In genomic region chr10:43648392-43649148, GRCh38 we compare ENCODE assay signal across 1 cellular context.
TF ChIP-seq lines count a peak whose summit lies in the region.

A gene with protein sequence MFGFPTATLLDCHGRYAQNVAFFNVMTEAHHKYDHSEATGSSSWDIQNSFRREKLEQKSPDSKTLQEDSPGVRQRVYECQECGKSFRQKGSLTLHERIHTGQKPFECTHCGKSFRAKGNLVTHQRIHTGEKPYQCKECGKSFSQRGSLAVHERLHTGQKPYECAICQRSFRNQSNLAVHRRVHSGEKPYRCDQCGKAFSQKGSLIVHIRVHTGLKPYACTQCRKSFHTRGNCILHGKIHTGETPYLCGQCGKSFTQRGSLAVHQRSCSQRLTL (minus strand): TSS chr10:43648881. CDS start chr10:43646133, 2,748 bp downstream.

TF ChIP-seq in HepG2, 621 proteins besides CTCF, POLR2A, EP300 and RAD21 (continued from another document):
- TF ChIP-seq ZNF142 (CRISPR knock-in tag; IDR thresholded peaks at IDR 0.05) (peak; percentile 78; the same call in 1 of the 2 replicates), NFKB2 (CRISPR knock-in tag; IDR thresholded peaks at IDR 0.05; ENCODE audit: borderline replicate concordance) (peak; percentile 3; the same call in 1 of the 2 replicates), ZNF607 (CRISPR knock-in tag; IDR thresholded peaks at IDR 0.05; ENCODE audit: borderline replicate concordance) (0 out of 2 replicates have a peak, but pooled peaks have one; percentile 33), KDM2A (CRISPR knock-in tag; IDR thresholded peaks at IDR 0.05; ENCODE audit: borderline replicate concordance, low read depth) (peak; percentile 68; the same call in 1 of the 2 replicates), THRA (CRISPR knock-in tag; IDR thresholded peaks at IDR 0.05; ENCODE audit: borderline replicate concordance) (peak; percentile 16; the same call in 1 of the 2 replicates), SPEN (CRISPR knock-in tag; IDR thresholded peaks at IDR 0.05; ENCODE audit: low read depth) (peak; percentile 73; the same call in 1 of the 2 replicates), ZNF547 (CRISPR knock-in tag; IDR thresholded peaks at IDR 0.05) (peak; percentile 59; the same call in 1 of the 2 replicates), ZNF816 (CRISPR knock-in tag; IDR thresholded peaks at IDR 0.05; ENCODE audit: borderline replicate concordance) (no peak), ZBTB38 (CRISPR knock-in tag; IDR thresholded peaks at IDR 0.05) (peak; percentile 67; the same call in 1 of the 2 replicates), ZFYVE20 (CRISPR knock-in tag; IDR thresholded peaks at IDR 0.05; ENCODE audit: borderline replicate concordance, low read depth) (no peak), TAF1 (CRISPR knock-in tag; IDR thresholded peaks at IDR 0.05) (peak; percentile 31; the same call in 1 of the 2 replicates)
- TF ChIP-seq, protein P1, sequence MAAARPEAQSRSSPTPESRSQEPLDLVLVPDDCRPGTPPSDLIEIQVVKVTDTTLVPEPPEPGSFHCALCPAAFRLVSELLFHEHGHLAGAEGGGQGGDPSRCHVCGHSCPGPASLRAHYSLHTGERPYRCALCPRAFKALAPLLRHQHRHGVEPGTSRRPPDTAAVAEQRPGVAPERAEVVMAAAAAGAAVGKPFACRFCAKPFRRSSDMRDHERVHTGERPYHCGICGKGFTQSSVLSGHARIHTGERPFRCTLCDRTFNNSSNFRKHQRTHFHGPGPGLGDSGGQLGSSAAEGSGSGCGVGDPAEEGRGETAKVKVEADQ (CRISPR knock-in tag; IDR thresholded peaks at IDR 0.05; ENCODE audit: borderline replicate concordance) = 0 out of 2 replicates have a peak, but pooled peaks have one; percentile 66
- TF ChIP-seq, protein P2, sequence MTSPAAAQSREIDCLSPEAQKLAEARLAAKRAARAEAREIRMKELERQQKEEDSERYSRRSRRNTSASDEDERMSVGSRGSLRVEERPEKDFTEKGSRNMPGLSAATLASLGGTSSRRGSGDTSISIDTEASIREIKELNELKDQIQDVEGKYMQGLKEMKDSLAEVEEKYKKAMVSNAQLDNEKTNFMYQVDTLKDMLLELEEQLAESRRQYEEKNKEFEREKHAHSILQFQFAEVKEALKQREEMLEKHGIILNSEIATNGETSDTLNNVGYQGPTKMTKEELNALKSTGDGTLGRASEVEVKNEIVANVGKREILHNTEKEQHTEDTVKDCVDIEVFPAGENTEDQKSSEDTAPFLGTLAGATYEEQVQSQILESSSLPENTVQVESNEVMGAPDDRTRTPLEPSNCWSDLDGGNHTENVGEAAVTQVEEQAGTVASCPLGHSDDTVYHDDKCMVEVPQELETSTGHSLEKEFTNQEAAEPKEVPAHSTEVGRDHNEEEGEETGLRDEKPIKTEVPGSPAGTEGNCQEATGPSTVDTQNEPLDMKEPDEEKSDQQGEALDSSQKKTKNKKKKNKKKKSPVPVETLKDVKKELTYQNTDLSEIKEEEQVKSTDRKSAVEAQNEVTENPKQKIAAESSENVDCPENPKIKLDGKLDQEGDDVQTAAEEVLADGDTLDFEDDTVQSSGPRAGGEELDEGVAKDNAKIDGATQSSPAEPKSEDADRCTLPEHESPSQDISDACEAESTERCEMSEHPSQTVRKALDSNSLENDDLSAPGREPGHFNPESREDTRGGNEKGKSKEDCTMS (CRISPR knock-in tag; conservative IDR thresholded peaks at IDR 0.05) = no peak
- TF ChIP-seq, protein P3, sequence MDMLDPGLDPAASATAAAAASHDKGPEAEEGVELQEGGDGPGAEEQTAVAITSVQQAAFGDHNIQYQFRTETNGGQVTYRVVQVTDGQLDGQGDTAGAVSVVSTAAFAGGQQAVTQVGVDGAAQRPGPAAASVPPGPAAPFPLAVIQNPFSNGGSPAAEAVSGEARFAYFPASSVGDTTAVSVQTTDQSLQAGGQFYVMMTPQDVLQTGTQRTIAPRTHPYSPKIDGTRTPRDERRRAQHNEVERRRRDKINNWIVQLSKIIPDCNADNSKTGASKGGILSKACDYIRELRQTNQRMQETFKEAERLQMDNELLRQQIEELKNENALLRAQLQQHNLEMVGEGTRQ (IDR thresholded peaks at IDR 0.05; ENCODE audit: low read depth, low read length) = no peak
- TF ChIP-seq, protein P3 (CRISPR knock-in tag; IDR thresholded peaks at IDR 0.05; ENCODE audit: borderline replicate concordance) = no peak
TF ChIP-seq in HepG2: peak in this region for 96.
